8 cellular contexts compared by ENCODE assay signal in genomic region chr13:74134226-74134776, GRCh38. TPM values are rescaled to one million over a fixed set of nuclear protein-coding genes. Genes with fewer than 3 reads are reported as not detected.
DNase-seq lines count a peak whose midpoint lies in the region; ATAC-seq and TF ChIP-seq lines count a peak whose summit lies in the region.

KLF12 (minus strand) TSS chr13:74134404.

- peak within 1 kb of the TSS; percentile 62 for H3K9ac ChIP-seq in neural progenitor cell
- peak within 1 kb of the TSS; percentile 71 to 81 for H3K9ac ChIP-seq in stomach smooth muscle (ENCODE audit: low read length in 2 of 2)

- CTCF ChIA-PET in RWPE1 (lab: Yijun Ruan, JAX) = interaction anchor here (0.6 kb wide), 1 partner anchor 153 kb away, joined by 3 read pairs; no protein-coding TSS in a partner anchor

- DNase-seq in RWPE1 (ENCODE audit: low spot score) = peak; percentile 88
- peak; percentile 93 for DNase-seq in fibroblast of the conjunctiva (ENCODE audit: low read depth)
- DNase-seq in neural progenitor cell (ENCODE audit: low spot score) = peak; percentile 95

- H3K27ac Mint-ChIP-seq in activated T-helper 17 cell treated with anti-CD3 and anti-CD28 coated beads, Interleukin-2, amount 50 U/mL, for 72 hours = peak within 1 kb of the TSS; percentile 95
- peak within 1 kb of the TSS; percentile 100 for H3K27ac Mint-ChIP-seq in neural progenitor cell

- no peaks in the 10 kb centered on the region for H3K27me3 Mint-ChIP-seq in activated T-helper 17 cell treated with anti-CD3 and anti-CD28 coated beads, Interleukin-2, amount 50 U/mL, for 72 hours
- H3K27me3 Mint-ChIP-seq in neural progenitor cell (ENCODE audit: insufficient read depth, low read depth) = peaks cover 8% of the 10 kb centered on the region

- H3K79me2 ChIP-seq in DOHH2 (ENCODE audit: control insufficient read depth, low read length) (peaks cover 51% of the 10 kb centered on the region), neural progenitor cell (ENCODE audit: low read depth) (peaks cover 44% of the 10 kb centered on the region)

- H3K9me3 ChIP-seq in DOHH2 (ENCODE audit: control insufficient read depth, insufficient read depth, low read length) = no peaks in the 10 kb centered on the region
- H3K9me3 ChIP-seq in KOPT-K1 (ENCODE audit: insufficient read depth, low read length, poor library complexity, severe bottlenecking) = no peaks in the 10 kb centered on the region
- H3K9me3 ChIP-seq in neural progenitor cell (ENCODE audit: low read depth) = no peaks in the 10 kb centered on the region
- no peaks in the 10 kb centered on the region for H3K9me3 ChIP-seq in stomach smooth muscle (ENCODE audit: control insufficient read depth in 2 of 2, low read length in 2 of 2)

- POLR2A ChIA-PET in RWPE1 (lab: Yijun Ruan, JAX; ENCODE audit: low non-redundant PET) = no interaction called here

- H3K9me2 ChIP-seq in DOHH2 (replicated peaks; ENCODE audit: control insufficient read depth, low read length) = no peaks in the 10 kb centered on the region

- H4K20me1 ChIP-seq in DOHH2 (ENCODE audit: control insufficient read depth, insufficient read depth, low read depth, low read length) (peaks cover 12% of the 10 kb centered on the region; the same call in 1 of the 2 replicates), neural progenitor cell (ENCODE audit: low read depth) (peaks cover 24% of the 10 kb centered on the region)

- ATAC-seq in GM21825 (IDR thresholded peaks at IDR 0.05; ENCODE audit: unreplicated experiment) = peak; percentile 62
- peak; percentile 73 for ATAC-seq in activated T-helper 17 cell treated with anti-CD3 and anti-CD28 coated beads, Interleukin-2, amount 50 U/mL, for 72 hours (replicated peaks)

- TF ChIP-seq CTCF in DOHH2 (IDR thresholded peaks at IDR 0.05; ENCODE audit: low read depth, low read length, poor library complexity, severe bottlenecking) = no peak
- TF ChIP-seq CTCF in RWPE1 (conservative IDR thresholded peaks at IDR 0.05; ENCODE audit: low read depth) = no peak
- no peak for TF ChIP-seq CTCF in neural progenitor cell (IDR thresholded peaks at IDR 0.05)

- H3K36me3 ChIP-seq in DOHH2 (ENCODE audit: control insufficient read depth, low read length) (peaks cover 21% of the 10 kb centered on the region; the same call in 1 of the 2 replicates), KOPT-K1 (ENCODE audit: insufficient read depth, low read length) (no peaks in the 10 kb centered on the region), neural progenitor cell (no peaks in the 10 kb centered on the region), stomach smooth muscle (ENCODE audit: control insufficient read depth in 2 of 2, insufficient read depth in 2 of 2, low read length in 2 of 2) (no peaks in the 10 kb centered on the region)

- no peak within 1 kb of the TSS for H3K4me3 Mint-ChIP-seq in activated T-helper 17 cell treated with anti-CD3 and anti-CD28 coated beads, Interleukin-2, amount 50 U/mL, for 72 hours
- peak within 1 kb of the TSS; percentile 100 for H3K4me3 Mint-ChIP-seq in neural progenitor cell

- H2AFZ ChIP-seq in neural progenitor cell (replicated peaks) = peak within 1 kb of the TSS; percentile 88

- H3K4me2 ChIP-seq in DOHH2 (ENCODE audit: low read length) = peak within 1 kb of the TSS; percentile 94
- peak within 1 kb of the TSS; percentile 96 for H3K4me2 ChIP-seq in neural progenitor cell

- H3K36me3 Mint-ChIP-seq in activated T-helper 17 cell treated with anti-CD3 and anti-CD28 coated beads, Interleukin-2, amount 50 U/mL, for 72 hours (ENCODE audit: low read depth) = peaks cover 21% of the 10 kb centered on the region
- H3K36me3 Mint-ChIP-seq in neural progenitor cell = no peaks in the 10 kb centered on the region

- no peaks in the 10 kb centered on the region for H3K9me3 Mint-ChIP-seq in activated T-helper 17 cell treated with anti-CD3 and anti-CD28 coated beads, Interleukin-2, amount 50 U/mL, for 72 hours
- H3K9me3 Mint-ChIP-seq in neural progenitor cell = peaks cover 5% of the 10 kb centered on the region

- H3K27ac ChIP-seq in DOHH2 (ENCODE audit: low read depth, low read length) = peak within 1 kb of the TSS; percentile 91
- H3K27ac ChIP-seq in KOPT-K1 (ENCODE audit: low read depth, low read length, poor library complexity, severe bottlenecking) = peak within 1 kb of the TSS; percentile 83
- H3K27ac ChIP-seq in RWPE1 = peak within 1 kb of the TSS; percentile 97
- H3K27ac ChIP-seq in neural progenitor cell = peak within 1 kb of the TSS; percentile 94
- peak within 1 kb of the TSS; percentile 92 for H3K27ac ChIP-seq in stomach smooth muscle (ENCODE audit: low read length)

- H3K27me3 ChIP-seq in DOHH2 (ENCODE audit: control insufficient read depth, low read length) (no peaks in the 10 kb centered on the region), neural progenitor cell (peaks cover 16% of the 10 kb centered on the region), stomach smooth muscle (ENCODE audit: control insufficient read depth in 1 of 2, insufficient read depth in 2 of 2, low read length in 2 of 2) (no peaks in the 10 kb centered on the region)

- H3F3A ChIP-seq in DOHH2 (ENCODE audit: control insufficient read depth, insufficient read depth) (peaks cover 13% of the 10 kb centered on the region), neural progenitor cell (ENCODE audit: low read depth) (peaks cover 43% of the 10 kb centered on the region)

- peaks cover 6% of the 10 kb centered on the region for H3K4me1 Mint-ChIP-seq in activated T-helper 17 cell treated with anti-CD3 and anti-CD28 coated beads, Interleukin-2, amount 50 U/mL, for 72 hours
- peaks cover 18% of the 10 kb centered on the region for H3K4me1 Mint-ChIP-seq in neural progenitor cell

- H3K4me1 ChIP-seq in DOHH2 (ENCODE audit: control insufficient read depth, low read length) (peaks cover 40% of the 10 kb centered on the region), neural progenitor cell (peaks cover 8% of the 10 kb centered on the region), stomach smooth muscle (ENCODE audit: control insufficient read depth, insufficient read depth, low read length) (peaks cover 7% of the 10 kb centered on the region)

- H3K4me3 ChIP-seq in DOHH2 (ENCODE audit: low read length) (peak within 1 kb of the TSS; percentile 97), neural progenitor cell (peak within 1 kb of the TSS; percentile 98), stomach smooth muscle (ENCODE audit: low read length in 2 of 2) (peak within 1 kb of the TSS; percentile 88 to 92)

RNA-seq across cellular contexts. Expression of gene KLF12, which starts in this region (rescaled TPM):
- 10 to 100 TPM; 14.3 to 30.5 TPM for total RNA-seq in activated T-helper 17 cell treated with anti-CD3 and anti-CD28 coated beads, Interleukin-2, amount 50 U/mL, for 72 hours
- total RNA-seq in neural progenitor cell (ENCODE audit: low replicate concordance) = 8.0 and 10.1 TPM in 2 replicates

Comparison
In these comparisons a context has a peak if more than half of its experiments do, and no peak if none do; other contexts are left out.
1. Peak in every context shown above with its lines: DNase-seq, ATAC-seq, H3K4me3 ChIP-seq and H3K27ac ChIP-seq.